7 cellular contexts compared by ENCODE assay signal in genomic region chr5:70056289-70056934, GRCh38. TPM values are rescaled to one million over a fixed set of nuclear protein-coding genes. Genes with fewer than 3 reads are reported as not detected.
DNase-seq lines count a peak whose midpoint lies in the region; ATAC-seq, FAIRE-seq and TF ChIP-seq lines count a peak whose summit lies in the region.
"Not testable (repeated sequence)": the region's sequence is repeated elsewhere in the genome, so short reads cannot be mapped to it uniquely, and the experiment has no call there.

No MANE protein-coding gene starts in this region.

- not testable (repeated sequence) for TF ChIP-seq RAD21 in K562 (CRISPR knock-in tag; conservative IDR thresholded peaks at IDR 0.05 in 1 of 2, IDR thresholded peaks at IDR 0.05 in 1 of 2)

- not testable (repeated sequence) for H3K9me2 ChIP-seq in OCI-LY7 (ENCODE audit: insufficient read depth, low read length)

- intact Hi-C loops in OCI-LY7 (cut with micrococcal nuclease; ENCODE audit: unreplicated experiment); K562 (cut with micrococcal nuclease); Right ventricle myocardium inferior (cut with DNase I); heart left ventricle (cut with DNase I); naive thymus-derived CD4-positive, alpha-beta T cell (cut with micrococcal nuclease): not testable (repeated sequence)

- not testable (repeated sequence) for H2AFZ ChIP-seq in OCI-LY7 (ENCODE audit: low read length); K562 (ENCODE audit: low read depth, low read length)

- not testable (repeated sequence) for DNase-seq in GM19239 (ENCODE audit: insufficient read length, low spot score); OCI-LY7 (ENCODE audit: low spot score); activated T-cell treated with anti-CD3 and anti-CD28 coated beads, Interleukin-2, amount 50 U/mL, for 72 hours; K562 (ENCODE audit: extremely low read depth in 1 of 4, low spot score in 3 of 4); Right ventricle myocardium inferior (ENCODE audit: missing footprints); heart left ventricle; naive thymus-derived CD4-positive, alpha-beta T cell

- H3K4me1 ChIP-seq in OCI-LY7 (ENCODE audit: insufficient read depth, low read length, poor library complexity, severe bottlenecking); K562 (replicated peaks in 1 of 2; ENCODE audit: control insufficient read depth in 2 of 2, insufficient read depth in 2 of 2, low read length in 2 of 2); heart left ventricle; naive thymus-derived CD4-positive, alpha-beta T cell (ENCODE audit: control insufficient read depth in 2 of 2, insufficient read depth in 2 of 2, low read length in 2 of 2): not testable (repeated sequence)

- H3K9me1 ChIP-seq in K562 (ENCODE audit: control insufficient read depth, insufficient read depth, low read length): not testable (repeated sequence)

- H3K36me3 ChIP-seq in OCI-LY7 (ENCODE audit: insufficient read depth, low read length); K562 (ENCODE audit: control insufficient read depth, insufficient read depth, low read length); heart left ventricle; naive thymus-derived CD4-positive, alpha-beta T cell (ENCODE audit: control insufficient read depth in 2 of 3, insufficient read depth in 3 of 3, low read length in 3 of 3): not testable (repeated sequence)

- not testable (repeated sequence) for H3K4me3 Mint-ChIP-seq in activated T-cell treated with anti-CD3 and anti-CD28 coated beads, Interleukin-2, amount 50 U/mL, for 72 hours; naive thymus-derived CD4-positive, alpha-beta T cell

- not testable (repeated sequence) for H3K4me3 ChIP-seq in OCI-LY7 (ENCODE audit: low read depth, low read length, poor library complexity, severe bottlenecking); K562; heart left ventricle; naive thymus-derived CD4-positive, alpha-beta T cell (ENCODE audit: low read length)

- H3K9me3 ChIP-seq in OCI-LY7 (ENCODE audit: low read length); K562 (replicated peaks; ENCODE audit: control insufficient read depth, insufficient read depth, low read depth, low read length); heart left ventricle; naive thymus-derived CD4-positive, alpha-beta T cell (ENCODE audit: control insufficient read depth in 2 of 3, low read length in 3 of 3): not testable (repeated sequence)

- H4K20me1 ChIP-seq in OCI-LY7 (ENCODE audit: insufficient read depth, low read length); K562 (replicated peaks; ENCODE audit: control insufficient read depth, insufficient read depth, low read length): not testable (repeated sequence)

- H3K27me3 ChIP-seq in K562 (ENCODE audit: control insufficient read depth in 2 of 2, insufficient read depth in 2 of 2, low read length in 2 of 2); heart left ventricle; naive thymus-derived CD4-positive, alpha-beta T cell (ENCODE audit: control insufficient read depth in 2 of 2, insufficient read depth in 2 of 2, low read length in 2 of 2): not testable (repeated sequence)

- H3K9ac ChIP-seq in K562 (ENCODE audit: insufficient read depth in 1 of 2, low read depth in 2 of 2, low read length in 2 of 2): not testable (repeated sequence)

- not testable (repeated sequence) for TF ChIP-seq CTCF in OCI-LY7 (conservative IDR thresholded peaks at IDR 0.05; ENCODE audit: low read length); K562 (IDR thresholded peaks at IDR 0.05 in 2 of 3, conservative IDR thresholded peaks at IDR 0.05 in 1 of 3; ENCODE audit: insufficient read depth in 2 of 3, low read depth in 1 of 3, low read length in 3 of 3); heart left ventricle (IDR thresholded peaks at IDR 0.05)

- not testable (repeated sequence) for H3K4me1 Mint-ChIP-seq in activated T-cell treated with anti-CD3 and anti-CD28 coated beads, Interleukin-2, amount 50 U/mL, for 72 hours (ENCODE audit: low read depth); naive thymus-derived CD4-positive, alpha-beta T cell

- not testable (repeated sequence) for H3K27ac Mint-ChIP-seq in activated T-cell treated with anti-CD3 and anti-CD28 coated beads, Interleukin-2, amount 50 U/mL, for 72 hours; naive thymus-derived CD4-positive, alpha-beta T cell

- not testable (repeated sequence) for H3K4me2 ChIP-seq in OCI-LY7 (ENCODE audit: low read length); K562 (ENCODE audit: insufficient read depth, low read length)

- not testable (repeated sequence) for H3K27me3 Mint-ChIP-seq in activated T-cell treated with anti-CD3 and anti-CD28 coated beads, Interleukin-2, amount 50 U/mL, for 72 hours (ENCODE audit: low read depth); naive thymus-derived CD4-positive, alpha-beta T cell

- H3K9me3 Mint-ChIP-seq in activated T-cell treated with anti-CD3 and anti-CD28 coated beads, Interleukin-2, amount 50 U/mL, for 72 hours; naive thymus-derived CD4-positive, alpha-beta T cell: not testable (repeated sequence)

- not testable (repeated sequence) for TF ChIP-seq EP300 in K562 (IDR thresholded peaks at IDR 0.05; ENCODE audit: low read length)

- not testable (repeated sequence) for H3K36me3 Mint-ChIP-seq in activated T-cell treated with anti-CD3 and anti-CD28 coated beads, Interleukin-2, amount 50 U/mL, for 72 hours (ENCODE audit: insufficient read depth in 2 of 2); naive thymus-derived CD4-positive, alpha-beta T cell

- TSS peak; percentile 9 for BruUV-seq in OCI-LY7 (replicated peaks; lab: Mats Ljungman, UMichigan)
- BruUV-seq in K562 (replicated peaks; lab: Mats Ljungman, UMichigan): not testable (repeated sequence)

- POLR2A ChIA-PET in OCI-LY7 (lab: Charles Lee); K562 (lab: Yijun Ruan, JAX); naive thymus-derived CD4-positive, alpha-beta T cell (lab: Charles Lee): not testable (repeated sequence)

- H3K27ac ChIP-seq in OCI-LY7 (ENCODE audit: low read depth, low read length, poor library complexity, severe bottlenecking); K562 (ENCODE audit: extremely low read depth, low read depth, low read length); heart left ventricle; naive thymus-derived CD4-positive, alpha-beta T cell (ENCODE audit: low read depth, low read length): not testable (repeated sequence)

- H3K79me2 ChIP-seq in OCI-LY7 (ENCODE audit: insufficient read depth, low read depth, low read length); K562 (ENCODE audit: control insufficient read depth, insufficient read depth, low read length): not testable (repeated sequence)

- ATAC-seq in activated T-cell treated with anti-CD3 and anti-CD28 coated beads, Interleukin-2, amount 50 U/mL, for 72 hours (replicated peaks in 1 of 2): peak; percentile 4 to 9
- ATAC-seq in K562: peak; percentile 35
- peak; percentile 20 for ATAC-seq in Right ventricle myocardium inferior
- ATAC-seq in heart left ventricle: peak; percentile 24 to 37 (median 31)
- ATAC-seq in naive thymus-derived CD4-positive, alpha-beta T cell: peak; percentile 18

- in situ Hi-C loops in K562 (cut with MboI): not testable (repeated sequence)

- peak; percentile 23 for FAIRE-seq in GM19239 (lab: Jason Lieb, UNC)
- FAIRE-seq in K562 (lab: Jason Lieb, UNC): not testable (repeated sequence)

- WGBS in K562 (ENCODE audit: insufficient coverage, low coverage, missing lambda C conversion rate): no CpG with 5 or more reads among the region's 6 CpGs
- no CpG with 5 or more reads among the region's 6 CpGs for WGBS in heart left ventricle, 4 donors

- not testable (repeated sequence) for TF ChIP-seq POLR2A in K562 (conservative IDR thresholded peaks at IDR 0.05); heart left ventricle (IDR thresholded peaks at IDR 0.05)

- CTCF ChIA-PET in OCI-LY7 (lab: Charles Lee; ENCODE audit: unreplicated experiment); K562 (lab: Yijun Ruan, JAX; ENCODE audit: low intra/inter-chr PET ratio); naive thymus-derived CD4-positive, alpha-beta T cell (lab: Charles Lee): not testable (repeated sequence)

RNA-seq across cellular contexts. Expression of gene SMN2, which starts 6.9 kb away (rescaled TPM):
- total RNA-seq in OCI-LY7 (2014; rRNA removed; shearing (Covaris generic)): 37.2 and 39.5 TPM in 2 replicates
- 70.9 and 71.0 TPM in 2 replicates for total RNA-seq in OCI-LY7 (2022)
- 10 to 100 TPM; 81.9 to 82.4 TPM for total RNA-seq in activated T-cell treated with anti-CD3 and anti-CD28 coated beads, Interleukin-2, amount 50 U/mL, for 72 hours
- 58.7 and 123 TPM in 2 replicates for total RNA-seq in K562 (2011; cell fraction: chromatin; rRNA removed; ENCODE audit: low replicate concordance)
- 23.3 and 25.8 TPM in 2 replicates for total RNA-seq in K562 (2011; cell fraction: nucleolus; rRNA removed)
- 52.4 and 76.7 TPM in 2 replicates for total RNA-seq in K562 (2011; cell fraction: nucleoplasm; rRNA removed)
- 36.4 and 41.2 TPM in 2 replicates for total RNA-seq in K562 (2014; rRNA removed)
- 46.3 and 49.0 TPM in 2 replicates for total RNA-seq in K562 (2014; rRNA removed; fragmentation: Illumina TruSeq; extraction: Trizol)
- 53.3 and 59.5 TPM in 2 replicates for total RNA-seq in K562 (2015; rRNA removed; fragmentation: Illumina TruSeq; extraction: Trizol)
- total RNA-seq in K562 (2021): 77.9 and 81.8 TPM in 2 replicates
- 43.5 and 68.5 TPM in 2 replicates for polyA plus RNA-seq in K562 (2011; rRNA removed)
- 26.0 and 34.4 TPM in 2 replicates for polyA plus RNA-seq in K562 (2011; cell fraction: cytosol; rRNA removed)
- polyA plus RNA-seq in K562 (2011; cell fraction: nucleus; rRNA removed): 51.4 and 51.7 TPM in 2 replicates
- 37.3 and 48.1 TPM in 2 replicates for polyA plus RNA-seq in K562 (2012)
- 78.9 and 136 TPM in 2 replicates for polyA plus RNA-seq in K562 (2014; fragmentation: Illumina TruSeq; extraction: Trizol)
- 10 to 100 TPM; 31.5 to 55.2 TPM for polyA plus RNA-seq in K562 (2014; fragmentation: Nextera tagmentation; extraction: Ambion mirVana)
- 37.6 and 40.5 TPM in 2 replicates for polyA plus RNA-seq in K562 (2014; rRNA removed)
- 28.5 and 30.2 TPM in 2 replicates for polyA minus RNA-seq in K562 (2011; rRNA and poly(A)+ RNA removed)
- polyA minus RNA-seq in K562 (2011; cell fraction: cytosol; rRNA and poly(A)+ RNA removed): 2.3 and 15.9 TPM in 2 replicates
- polyA minus RNA-seq in K562 (2011; cell fraction: nucleus; rRNA and poly(A)+ RNA removed): 20.0 and 21.4 TPM in 2 replicates
- total RNA-seq in Right ventricle myocardium inferior: 24.4 TPM
- total RNA-seq in heart left ventricle: 10 to 100 TPM; 19.0 to 58.8 (median 26.6) TPM
- 10 to 100 TPM; 11.5 to 15.6 TPM for polyA plus RNA-seq in heart left ventricle
- 100 to 1,000 TPM in 2 of 5 experiments, 10 to 100 TPM in 3; 38.6 to 147 (median 72.0) TPM for total RNA-seq in naive thymus-derived CD4-positive, alpha-beta T cell
- polyA plus RNA-seq in naive thymus-derived CD4-positive, alpha-beta T cell: 10 to 100 TPM; 55.2 to 66.0 TPM

RNA-seq across cellular contexts. Expression of gene SERF1B, which starts 31.4 kb away (rescaled TPM):
- total RNA-seq in OCI-LY7 (2014; rRNA removed; shearing (Covaris generic)): 34.8 and 52.2 TPM in 2 replicates
- total RNA-seq in OCI-LY7 (2022) (25.2 and 31.2 TPM in 2 replicates), K562 (2014; rRNA removed) (31.6 and 34.6 TPM in 2 replicates), K562 (2014; rRNA removed; fragmentation: Illumina TruSeq; extraction: Trizol) (20.2 and 29.4 TPM in 2 replicates), K562 (2015; rRNA removed; fragmentation: Illumina TruSeq; extraction: Trizol) (24.1 and 27.3 TPM in 2 replicates), K562 (2021) (16.1 and 19.6 TPM in 2 replicates), Right ventricle myocardium inferior (34.9 TPM), heart left ventricle (10 to 100 TPM; 18.3 to 43.0 (median 29.2) TPM)
- total RNA-seq in activated T-cell treated with anti-CD3 and anti-CD28 coated beads, Interleukin-2, amount 50 U/mL, for 72 hours: 10 to 100 TPM; 18.4 to 27.7 TPM
- total RNA-seq in K562 (2011; cell fraction: chromatin; rRNA removed; ENCODE audit: low replicate concordance): 14.3 and 17.5 TPM in 2 replicates
- 7.6 and 9.5 TPM in 2 replicates for total RNA-seq in K562 (2011; cell fraction: nucleolus; rRNA removed)
- 13.6 and 16.6 TPM in 2 replicates for total RNA-seq in K562 (2011; cell fraction: nucleoplasm; rRNA removed)
- polyA plus RNA-seq in K562 (2011; rRNA removed) (14.3 and 26.8 TPM in 2 replicates), K562 (2014; fragmentation: Illumina TruSeq; extraction: Trizol) (23.1 and 27.8 TPM in 2 replicates), K562 (2014; fragmentation: Nextera tagmentation; extraction: Ambion mirVana) (10 to 100 TPM; 29.0 to 37.9 TPM), K562 (2014; rRNA removed) (32.5 and 42.4 TPM in 2 replicates), heart left ventricle (10 to 100 TPM; 36.3 to 44.5 TPM)
- 6.6 and 9.7 TPM in 2 replicates for polyA plus RNA-seq in K562 (2011; cell fraction: cytosol; rRNA removed)
- polyA plus RNA-seq in K562 (2011; cell fraction: nucleus; rRNA removed): 11.5 and 13.8 TPM in 2 replicates
- 17.9 and 27.6 TPM in 2 replicates for polyA plus RNA-seq in K562 (2012)
- 5.9 and 7.3 TPM in 2 replicates for polyA minus RNA-seq in K562 (2011; rRNA and poly(A)+ RNA removed)
- 3.9 and 8.0 TPM in 2 replicates for polyA minus RNA-seq in K562 (2011; cell fraction: cytosol; rRNA and poly(A)+ RNA removed)
- polyA minus RNA-seq in K562 (2011; cell fraction: nucleus; rRNA and poly(A)+ RNA removed): 3.9 and 5.6 TPM in 2 replicates
- total RNA-seq in naive thymus-derived CD4-positive, alpha-beta T cell: 10 to 100 TPM; 10.8 to 61.0 (median 23.8) TPM
- 10 to 100 TPM; 23.8 to 39.1 TPM for polyA plus RNA-seq in naive thymus-derived CD4-positive, alpha-beta T cell
